ENCODE assay signal across 21 cellular contexts in the genomic region with DNA sequence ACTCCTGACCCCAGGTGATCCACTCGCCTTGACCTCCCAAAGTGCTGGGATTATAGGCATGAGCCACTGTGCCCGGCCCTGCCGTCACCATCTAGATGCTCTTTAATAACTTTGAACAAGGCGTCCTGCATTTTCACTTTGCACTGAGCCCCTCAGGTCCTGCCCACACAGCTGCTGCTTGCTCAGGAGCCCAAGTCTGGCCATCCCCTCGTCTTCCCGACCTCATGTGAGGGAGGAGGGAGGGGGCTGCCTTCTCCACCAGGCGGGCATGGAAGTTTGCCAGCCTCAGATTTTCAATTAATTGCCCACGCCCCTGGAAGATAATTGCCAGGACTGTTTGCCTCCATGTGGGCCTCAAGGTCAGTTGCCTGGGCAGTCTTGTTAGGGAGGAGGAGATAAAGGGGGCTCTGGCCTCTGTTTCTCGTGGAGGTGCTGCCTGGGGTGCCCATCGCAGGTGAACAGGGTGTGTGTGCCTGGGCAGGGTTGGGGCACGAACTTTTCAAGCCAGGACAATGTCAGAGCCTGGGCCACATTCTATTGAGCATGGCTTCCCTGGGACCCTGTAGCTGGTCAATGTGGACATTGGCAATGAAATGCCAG. TPM values are rescaled to one million over a fixed set of nuclear protein-coding genes. Genes with fewer than 3 reads are reported as not detected.
DNase-seq lines count a peak whose midpoint lies in the region; ATAC-seq and TF ChIP-seq lines count a peak whose summit lies in the region.
"Had no signal": no experiment of that assay in that cellular context is flagged by ENCODE, and none has a peak within 500 bp of the region (broad histone marks: within the 10 kb centered on the region; RNA-seq: fewer than 3 reads in every experiment).

No MANE protein-coding gene starts in this region.

- H3K27ac ChIP-seq in IMR-90 (ENCODE audit: insufficient read depth, low read length) = no peak overlapping the region
- H3K27ac ChIP-seq in spleen = no peak overlapping the region
- H3K27ac ChIP-seq: HL-60 had no signal

- TF ChIP-seq CTCF in IMR-90 (conservative IDR thresholded peaks at IDR 0.05; ENCODE audit: low read depth, low read length) = no peak
- TF ChIP-seq CTCF in chondrocyte (IDR thresholded peaks at IDR 0.05) = no peak
- TF ChIP-seq CTCF in spleen (IDR thresholded peaks at IDR 0.05 in 8 of 11, conservative IDR thresholded peaks at IDR 0.05 in 3 of 11) = no peak

- H3K79me1 ChIP-seq in IMR-90 (ENCODE audit: low read depth in 1 of 2, low read length in 2 of 2) = no peaks in the 10 kb centered on the region

- H4K20me1 ChIP-seq in IMR-90 (ENCODE audit: insufficient read depth, low read length) = no peaks in the 10 kb centered on the region

- H3K4me3 ChIP-seq in IMR-90 (ENCODE audit: insufficient read depth, low read depth, low read length) (no peak overlapping the region), spleen (no peak overlapping the region)
- H3K4me3 ChIP-seq: GM12878 had no signal

- H3K18ac ChIP-seq in IMR-90 (ENCODE audit: low read depth, low read length) = no peak overlapping the region

- in situ Hi-C loops in IMR-90 (cut with MboI; ENCODE audit: low sequenced_read_pairs) = no loop called here

- ATAC-seq in IMR-90 (ENCODE audit: low read depth) (no peak), HG02610 (IDR thresholded peaks at IDR 0.05; ENCODE audit: unreplicated experiment) (no peak), GM21528 (IDR thresholded peaks at IDR 0.05; ENCODE audit: low FRiP score, unreplicated experiment) (no peak)
- ATAC-seq: GM12878 had no signal

- DNase-seq in NCI-H748 (lab: John Stamatoyannopoulos, UW; ENCODE audit: unreplicated experiment) = peak; percentile 26
- DNase-seq in NCI-H748 treated with DMSO at 0.1 percent for 48 hours (lab: John Stamatoyannopoulos, UW) = no peak
- no peak for DNase-seq in IMR-90
- peak; percentile 41 for DNase-seq in chondrocyte (ENCODE audit: low spot score)
- peak; percentile 23 for DNase-seq in spleen
- DNase-seq: ACHN; BE2C; C1 segment of cervical spinal cord; Caco-2; CD4-positive, CD25-positive, alpha-beta regulatory T cell; CD8-positive, alpha-beta memory T cell; DMS53; DND-41; EL; H9; KBM-7 had no signal

- intact Hi-C loops in IMR-90 (cut with micrococcal nuclease) (no loop called here), spleen (cut with DNase I; ENCODE audit: low total_unique reads) (no loop called here)

- H2BK120ac ChIP-seq in IMR-90 (ENCODE audit: low read depth, low read length) = no peak overlapping the region

- H3K36me3 Mint-ChIP-seq in chondrocyte (ENCODE audit: low read depth) = no peaks in the 10 kb centered on the region
- H3K36me3 Mint-ChIP-seq: CD4-positive, CD25-positive, alpha-beta regulatory T cell had no signal

- peaks cover 2% of the 10 kb centered on the region for H3K9me3 Mint-ChIP-seq in chondrocyte (ENCODE audit: low read depth)

- H3K56ac ChIP-seq in IMR-90 (ENCODE audit: extremely low read depth, insufficient read depth, low read length) = no peak overlapping the region

- CTCF ChIA-PET in IMR-90 (lab: Yijun Ruan, JAX) = no interaction called here

- H3K4me1 Mint-ChIP-seq in chondrocyte (ENCODE audit: low read depth) = peaks cover 11% of the 10 kb centered on the region
- H3K4me1 Mint-ChIP-seq: CD4-positive, CD25-positive, alpha-beta regulatory T cell; CD8-positive, alpha-beta memory T cell; H9 had no signal

- H2AFZ ChIP-seq in IMR-90 (replicated peaks; ENCODE audit: low read length, poor library complexity) = peak overlapping the region; percentile 8

- no peak overlapping the region for H4K8ac ChIP-seq in IMR-90 (ENCODE audit: low read depth in 2 of 2, low read length in 2 of 2)

- H4K5ac ChIP-seq in IMR-90 (ENCODE audit: low read depth, low read length) = no peak overlapping the region

- no peak overlapping the region for H3K14ac ChIP-seq in IMR-90 (replicated peaks; ENCODE audit: low read depth, low read length)

- H3K4me2 ChIP-seq in IMR-90 (ENCODE audit: low read depth, low read length) = no peak overlapping the region

- H3K9me3 ChIP-seq in IMR-90 (ENCODE audit: control insufficient read depth, insufficient read depth, low read length) (no peaks in the 10 kb centered on the region; the same call in 1 of the 2 replicates), spleen (no peaks in the 10 kb centered on the region)
- H3K9me3 ChIP-seq: BE2C, Caco-2 had no signal

- no peak overlapping the region for H3K4ac ChIP-seq in IMR-90 (ENCODE audit: low read depth, low read length)

- H2AK9ac ChIP-seq in IMR-90 (replicated peaks; ENCODE audit: low read depth, low read length, poor library complexity) = no peak overlapping the region

- H3K4me3 Mint-ChIP-seq in chondrocyte (ENCODE audit: unreplicated experiment) = no peak overlapping the region
- H3K4me3 Mint-ChIP-seq: CD4-positive, CD25-positive, alpha-beta regulatory T cell; CD8-positive, alpha-beta memory T cell; H9 had no signal

- H3K9me1 ChIP-seq in IMR-90 (ENCODE audit: insufficient read depth, low read length) = no peaks in the 10 kb centered on the region

- POLR2A ChIA-PET in IMR-90 (lab: Charles Lee; ENCODE audit: unreplicated experiment) = no interaction called here

- no peak overlapping the region for H3K9ac ChIP-seq in IMR-90 (ENCODE audit: low read depth, low read length)

- H2BK5ac ChIP-seq in IMR-90 (ENCODE audit: low read depth, low read length, poor library complexity, severe bottlenecking) = no peak overlapping the region

- H3K36me3 ChIP-seq in IMR-90 (ENCODE audit: control insufficient read depth, insufficient read depth, low read length) = no peaks in the 10 kb centered on the region
- H3K36me3 ChIP-seq in spleen = no peaks in the 10 kb centered on the region
- H3K36me3 ChIP-seq: BE2C had no signal

- peaks cover 24% of the 10 kb centered on the region for H3K27me3 ChIP-seq in IMR-90 (ENCODE audit: control insufficient read depth, insufficient read depth, low read length)
- H3K27me3 ChIP-seq in spleen (replicated peaks in 1 of 7) = no peaks in the 10 kb centered on the region
- H3K27me3 ChIP-seq: BE2C had no signal

- no peak overlapping the region for H2AK5ac ChIP-seq in IMR-90 (ENCODE audit: low read depth, low read length)

- no peak overlapping the region for H4K91ac ChIP-seq in IMR-90 (ENCODE audit: insufficient read depth, low read depth, low read length)

- TF ChIP-seq POLR2A in IMR-90 (IDR thresholded peaks at IDR 0.05; ENCODE audit: low read depth, low read length) = no peak
- TF ChIP-seq POLR2A in spleen (IDR thresholded peaks at IDR 0.05) = no peak

- no peak for TF ChIP-seq RAD21 in IMR-90 (IDR thresholded peaks at IDR 0.05; ENCODE audit: low read length)

- dilution Hi-C loops in IMR-90 (cut with HindIII; ENCODE audit: low sequenced_read_pairs, unreplicated experiment) = no loop called here

- WGBS in IMR-90 (ENCODE audit: extremely low coverage in 2 of 2, insufficient read length in 1 of 2), 2 experiments = 90% methylated on average over 2 of the region's 11 CpGs; no CpG with 5 or more reads in 1 of the 2 experiments
- 74 to 92% (median 85%) methylated on average over 11 of the region's 11 CpGs for WGBS in spleen, 5 donors

- no peak overlapping the region for H3K27ac Mint-ChIP-seq in chondrocyte (ENCODE audit: unreplicated experiment)
- H3K27ac Mint-ChIP-seq: CD4-positive, CD25-positive, alpha-beta regulatory T cell; CD8-positive, alpha-beta memory T cell; H9; IgD-negative memory B cell had no signal

- H2BK15ac ChIP-seq in IMR-90 (ENCODE audit: low read depth, low read length) = no peak overlapping the region

- no TSS peak for BruUV-seq in IMR-90 (replicated peaks; lab: Mats Ljungman, UMichigan)

- H2BK20ac ChIP-seq in IMR-90 (ENCODE audit: low read depth, low read length) = no peak overlapping the region

- H3K27me3 Mint-ChIP-seq in chondrocyte (ENCODE audit: low read depth) = peaks cover 5% of the 10 kb centered on the region
- H3K27me3 Mint-ChIP-seq: CD4-positive, CD25-positive, alpha-beta regulatory T cell had no signal

- H3K4me1 ChIP-seq in IMR-90 (ENCODE audit: control insufficient read depth, insufficient read depth, low read length) (no peaks in the 10 kb centered on the region), spleen (peaks cover 0 to 20% (median 4%) of the 10 kb centered on the region in 6 donors)
- H3K4me1 ChIP-seq: Caco-2 had no signal

- H3K23ac ChIP-seq in IMR-90 (ENCODE audit: low read depth, low read length) = no peak overlapping the region

TF ChIP-seq in IMR-90, 13 proteins besides CTCF, POLR2A, EP300 and RAD21:
- TF ChIP-seq USF2 (IDR thresholded peaks at IDR 0.05; ENCODE audit: low read depth, low read length) (no peak), BHLHE40 (IDR thresholded peaks at IDR 0.05; ENCODE audit: low read depth, low read length) (no peak)

RNA-seq across cellular contexts. Expression of gene MYEOV, which starts 27.9 kb away (rescaled TPM):
- total RNA-seq in IMR-90 (2012; rRNA removed) (6.1 and 6.8 TPM in 2 replicates), chondrocyte (0.87 TPM in 1 of 3 replicates, not detected in the others), spleen (1 to 10 TPM in 2 of 7 donors, under 1 TPM in 3, not detected in 2; 0.36 to 1.4 (median 0.52) TPM)
- polyA plus RNA-seq in IMR-90 (2012; rRNA removed) (5.8 and 12.5 TPM in 2 replicates), spleen (under 1 TPM; 0.06 to 0.43 (median 0.12) TPM)
- polyA plus RNA-seq in IMR-90 (2012; cell fraction: cytosol; rRNA removed) = 3.3 and 5.6 TPM in 2 replicates
- 7.1 and 13.0 TPM in 2 replicates for polyA plus RNA-seq in IMR-90 (2012; cell fraction: nucleus; rRNA removed; ENCODE audit: low replicate concordance)
- polyA plus RNA-seq: CD4-positive, CD25-positive, alpha-beta regulatory T cell; CD8-positive, alpha-beta memory T cell had no signal

Comparison
In these comparisons a context has a peak if more than half of its experiments do, and no peak if none do; other contexts are left out.
1. DNase-seq: peak in NCI-H748 (single experiment), chondrocyte (single experiment) and spleen (single experiment); none in NCI-H748 treated with DMSO at 0.1 percent for 48 hours (single experiment) and IMR-90 (single experiment).